Comparison of ENCODE assay signal across 8 cellular contexts in genomic region chr7:130896051-130896881, GRCh38.
DNase-seq lines count a peak whose midpoint lies in the region; ATAC-seq and TF ChIP-seq lines count a peak whose summit lies in the region.

No MANE protein-coding gene starts in this region.

- no peaks in the 10 kb centered on the region for H3K27me3 ChIP-seq in adipocyte (replicated peaks; ENCODE audit: control insufficient read depth, insufficient read depth, low read length)
- no peaks in the 10 kb centered on the region for H3K27me3 ChIP-seq in right lobe of liver
- H3K27me3 ChIP-seq in neuronal stem cell (ENCODE audit: control insufficient read depth in 3 of 3, insufficient read depth in 3 of 3, low read depth in 1 of 3, low read length in 3 of 3), result no peaks in the 10 kb centered on the region

- DNase-seq in AG09309 (ENCODE audit: low read depth), result no peak
- no peak for DNase-seq in HFF-Myc (ENCODE audit: extremely low read depth, low read depth)
- DNase-seq in adipocyte (ENCODE audit: low read depth), result peak; percentile 60
- DNase-seq in right lobe of liver, result no peak
- DNase-seq in iPS-NIHi11 (ENCODE audit: low spot score), result no peak
- no peak for DNase-seq in neuronal stem cell (ENCODE audit: low spot score)

- H3K23ac ChIP-seq in neuronal stem cell (ENCODE audit: low read depth, low read length, poor library complexity), result no peak overlapping the region

- H3K9ac ChIP-seq in adipocyte (ENCODE audit: low read length) (peak overlapping the region; percentile 72), neuronal stem cell (ENCODE audit: low read depth, low read length, poor library complexity) (no peak overlapping the region)

- no peak overlapping the region for H3K4ac ChIP-seq in neuronal stem cell (ENCODE audit: low read length)

- H3K36me3 ChIP-seq in adipocyte (ENCODE audit: control insufficient read depth, insufficient read depth, low read length, severe bottlenecking) (peaks cover 60% of the 10 kb centered on the region), right lobe of liver (no peaks in the 10 kb centered on the region), neuronal stem cell (replicated peaks in 1 of 2; ENCODE audit: control insufficient read depth in 2 of 2, insufficient read depth in 2 of 2, low read length in 2 of 2) (no peaks in the 10 kb centered on the region)

- no peaks in the 10 kb centered on the region for H3K79me1 ChIP-seq in neuronal stem cell (ENCODE audit: low read depth, low read length)

- no peak overlapping the region for H4K91ac ChIP-seq in neuronal stem cell (ENCODE audit: low read depth, low read length, poor library complexity)

- TF ChIP-seq POLR2A in right lobe of liver (IDR thresholded peaks at IDR 0.05), result no peak

- no peak overlapping the region for H2BK12ac ChIP-seq in neuronal stem cell (ENCODE audit: low read length)

- ATAC-seq in right lobe of liver, result no peak
- ATAC-seq in GM18909 (IDR thresholded peaks at IDR 0.05; ENCODE audit: poor library complexity, unreplicated experiment), result no peak
- no peak for ATAC-seq in GM21367 (IDR thresholded peaks at IDR 0.05; ENCODE audit: unreplicated experiment)

- no peak overlapping the region for H2BK15ac ChIP-seq in neuronal stem cell (ENCODE audit: low read length)

- H2AK5ac ChIP-seq in neuronal stem cell (ENCODE audit: low read depth, low read length), result no peak overlapping the region

- no peak overlapping the region for H2AFZ ChIP-seq in neuronal stem cell (ENCODE audit: low read length)

- no peak overlapping the region for H3K18ac ChIP-seq in neuronal stem cell (ENCODE audit: low read length)

- WGBS in right lobe of liver (ENCODE audit: insufficient coverage, low coverage, low lambda C conversion rate, missing lambda C conversion rate), result 59% methylated on average over 11 of the region's 13 CpGs
- WGBS in neuronal stem cell (ENCODE audit: extremely low coverage in 2 of 2, insufficient read length in 2 of 2, insufficient replicate concordance in 1 of 2), 2 donors, result no CpG with 5 or more reads among the region's 13 CpGs

- H3K9me3 ChIP-seq in adipocyte (ENCODE audit: control insufficient read depth, low read length) (no peaks in the 10 kb centered on the region), right lobe of liver (no peaks in the 10 kb centered on the region), neuronal stem cell (replicated peaks in 1 of 2; ENCODE audit: control insufficient read depth in 2 of 2, insufficient read depth in 1 of 2, low read depth in 1 of 2, low read length in 2 of 2) (peaks cover 2 to 19% of the 10 kb centered on the region in 2 donors)

- H3K4me1 ChIP-seq in adipocyte (ENCODE audit: control insufficient read depth, insufficient read depth, low read length) (peaks cover 73% of the 10 kb centered on the region), right lobe of liver (peaks cover 0 to 82% (median 34%) of the 10 kb centered on the region in 4 donors), neuronal stem cell (ENCODE audit: control insufficient read depth in 2 of 2, insufficient read depth in 1 of 2, low read depth in 1 of 2, low read length in 2 of 2) (peaks cover 6 to 11% of the 10 kb centered on the region in 2 donors)

- H3K14ac ChIP-seq in neuronal stem cell (ENCODE audit: low read length), result no peak overlapping the region

- TF ChIP-seq CTCF in AG09309 (IDR thresholded peaks at IDR 0.05; ENCODE audit: control insufficient read depth, insufficient read depth, low read depth, low read length, missing control alignments) (peak; percentile 53), HFF-Myc (IDR thresholded peaks at IDR 0.05; ENCODE audit: low read depth, low read length, missing control alignments) (peak; percentile 54), right lobe of liver (IDR thresholded peaks at IDR 0.05) (peak in 3 of 4 donors; percentile 25 to 39 (median 33))

- H3K4me3 ChIP-seq in AG09309 (ENCODE audit: control insufficient read depth, low read depth, low read length), result no peak overlapping the region
- H3K4me3 ChIP-seq in HFF-Myc (replicated peaks; ENCODE audit: low read depth, low read length), result no peak overlapping the region
- no peak overlapping the region for H3K4me3 ChIP-seq in adipocyte (ENCODE audit: low read length)
- no peak overlapping the region for H3K4me3 ChIP-seq in right lobe of liver
- H3K4me3 ChIP-seq in neuronal stem cell (ENCODE audit: low read length in 2 of 2), result no peak overlapping the region

- no peak overlapping the region for H4K8ac ChIP-seq in neuronal stem cell (ENCODE audit: low read depth, low read length)

- no peak overlapping the region for H3K4me2 ChIP-seq in neuronal stem cell (ENCODE audit: insufficient read depth, low read length, poor library complexity, severe bottlenecking)

- no peak overlapping the region for H2BK5ac ChIP-seq in neuronal stem cell (ENCODE audit: low read length)

- H3K27ac ChIP-seq in right lobe of liver, result peak overlapping the region in 2 of 3 donors; percentile 28 to 83
- H3K27ac ChIP-seq in neuronal stem cell (replicated peaks; ENCODE audit: low read length), result no peak overlapping the region

- no peak overlapping the region for H2BK120ac ChIP-seq in neuronal stem cell (ENCODE audit: low read depth, low read length)

- intact Hi-C loops in right lobe of liver (cut with DNase I), result no loop called here
